14 cellular contexts compared by ENCODE assay signal in the genomic region with DNA sequence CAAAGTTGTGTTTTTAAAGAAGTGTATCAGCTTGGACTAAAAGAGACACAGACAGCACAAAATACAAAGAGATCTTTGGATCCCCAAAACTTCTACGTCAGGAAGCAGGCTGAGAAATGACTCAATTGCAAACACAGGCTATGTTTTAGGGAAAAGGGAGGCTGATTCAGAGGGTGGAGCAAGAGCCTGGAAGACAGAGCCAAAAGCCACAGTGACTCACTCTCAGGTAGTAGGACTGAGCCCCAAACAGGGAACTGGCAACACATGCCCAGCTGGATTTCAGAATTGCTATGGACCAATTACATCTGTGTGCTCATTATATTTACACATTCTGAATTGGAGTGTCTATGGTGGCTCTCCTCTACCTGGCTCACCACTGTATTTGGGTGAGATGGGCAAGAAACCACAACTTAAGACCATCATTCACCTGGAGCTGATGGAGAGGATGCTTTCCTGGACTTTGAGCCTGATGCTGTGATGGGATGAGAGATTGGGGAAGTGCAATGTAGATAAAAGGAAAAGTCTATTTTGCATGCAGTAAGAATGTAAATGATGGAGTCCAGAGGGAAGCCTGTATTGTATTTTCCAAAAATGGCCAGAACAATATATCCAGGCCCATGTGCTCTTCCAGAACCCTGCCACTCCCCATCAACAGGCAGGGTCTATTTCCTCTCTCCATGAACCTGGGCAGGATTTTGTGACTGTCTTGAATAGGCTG. TPM values are rescaled to one million over a fixed set of nuclear protein-coding genes. Genes with fewer than 3 reads are reported as not detected.
A peak's percentile ranks its signal among the peaks of the same experiment; 100 is the strongest.
DNase-seq lines count a peak whose midpoint lies in the region; ATAC-seq and TF ChIP-seq lines count a peak whose summit lies in the region.
"Had no signal": no experiment of that assay in that cellular context is flagged by ENCODE, and none has a peak within 500 bp of the region (broad histone marks: within the 10 kb centered on the region; RNA-seq: fewer than 3 reads in every experiment).

No MANE protein-coding gene starts in this region.

- no peak for TF ChIP-seq POLR2A in spleen (IDR thresholded peaks at IDR 0.05)

- no peak overlapping the region for H3K27ac Mint-ChIP-seq in endothelial cell (ENCODE audit: unreplicated experiment)

- peaks cover 0 to 39% (median 32%) of the 10 kb centered on the region in 8 donors for H3K9me3 ChIP-seq in spleen

- H3K36me3 ChIP-seq in spleen = no peaks in the 10 kb centered on the region
- H3K36me3 ChIP-seq: HAP-1 had no signal

- no peaks in the 10 kb centered on the region for H3K9me3 Mint-ChIP-seq in endothelial cell (ENCODE audit: unreplicated experiment)

- DNase-seq in HCEC 1CT (peak; percentile 91), T1000 (lab: John Stamatoyannopoulos, UW) (peak; percentile 35), fibroblast of mammary gland (ENCODE audit: low read depth) (peak; percentile 97), spleen (peak; percentile 1), endothelial cell (ENCODE audit: low spot score) (no peak), NCI-H1417 treated with DMSO at 0.1 percent for 48 hours (lab: John Stamatoyannopoulos, UW) (no peak)
- DNase-seq in activated CD4-positive, alpha-beta T cell treated with anti-CD3 and anti-CD28 coated beads for 1 hour = no peak
- DNase-seq: Karpas-422, retina had no signal

- peaks cover 0 to 14% (median 5%) of the 10 kb centered on the region in 6 donors for H3K4me1 ChIP-seq in spleen
- H3K4me1 ChIP-seq: HAP-1 had no signal

- H3K27ac ChIP-seq in spleen = no peak overlapping the region

- peaks cover 4% of the 10 kb centered on the region for H3K36me3 Mint-ChIP-seq in endothelial cell (ENCODE audit: low read depth, unreplicated experiment)

- no peak for ATAC-seq in HG03159 (IDR thresholded peaks at IDR 0.05; ENCODE audit: unreplicated experiment)
- ATAC-seq: GM12878 had no signal

- WGBS in spleen, 5 donors = 86 to 97% (median 92%) methylated on average over 1 of the region's 1 CpG

- H3K27me3 Mint-ChIP-seq in endothelial cell (ENCODE audit: unreplicated experiment) = no peaks in the 10 kb centered on the region

- H3K4me3 Mint-ChIP-seq in endothelial cell (ENCODE audit: unreplicated experiment) = no peak overlapping the region

- intact Hi-C loops in spleen (cut with DNase I; ENCODE audit: low total_unique reads) = no loop called here

- no peaks in the 10 kb centered on the region for H3K4me1 Mint-ChIP-seq in endothelial cell (ENCODE audit: unreplicated experiment)

- TF ChIP-seq CTCF in fibroblast of mammary gland (conservative IDR thresholded peaks at IDR 0.05; ENCODE audit: control insufficient read depth, insufficient read depth, low read depth, low read length) (no peak), spleen (IDR thresholded peaks at IDR 0.05 in 8 of 11, conservative IDR thresholded peaks at IDR 0.05 in 3 of 11) (no peak), endothelial cell (IDR thresholded peaks at IDR 0.05; ENCODE audit: unreplicated experiment) (no peak)

- no peak overlapping the region for H3K4me3 ChIP-seq in fibroblast of mammary gland (ENCODE audit: control insufficient read depth, low read depth, low read length)
- no peak overlapping the region for H3K4me3 ChIP-seq in spleen
- H3K4me3 ChIP-seq: GM12878, HAP-1 had no signal

- peaks cover 0 to 19% (median 0%) of the 10 kb centered on the region in 7 donors for H3K27me3 ChIP-seq in spleen (replicated peaks in 1 of 7)

RNA-seq across cellular contexts. Expression of a gene that starts 20.8 kb away (rescaled TPM):
- not detected for total RNA-seq in spleen
- polyA plus RNA-seq in spleen = not detected
- not detected for total RNA-seq in endothelial cell (ENCODE audit: unreplicated experiment)
- total RNA-seq: GM12878, OCI-LY7, subcutaneous adipose tissue had no signal
- polyA plus RNA-seq: GM12878 had no signal

Comparison
In these comparisons a context has a peak if more than half of its experiments do, and no peak if none do; other contexts are left out.
1. DNase-seq: peak in HCEC 1CT (single experiment), T1000 (single experiment), fibroblast of mammary gland (single experiment) and spleen (single experiment); none in endothelial cell (single experiment), activated CD4-positive, alpha-beta T cell treated with anti-CD3 and anti-CD28 coated beads for 1 hour (single experiment) and NCI-H1417 treated with DMSO at 0.1 percent for 48 hours (single experiment).